Comparison of ENCODE assay signal across 14 cellular contexts in the genomic region with DNA sequence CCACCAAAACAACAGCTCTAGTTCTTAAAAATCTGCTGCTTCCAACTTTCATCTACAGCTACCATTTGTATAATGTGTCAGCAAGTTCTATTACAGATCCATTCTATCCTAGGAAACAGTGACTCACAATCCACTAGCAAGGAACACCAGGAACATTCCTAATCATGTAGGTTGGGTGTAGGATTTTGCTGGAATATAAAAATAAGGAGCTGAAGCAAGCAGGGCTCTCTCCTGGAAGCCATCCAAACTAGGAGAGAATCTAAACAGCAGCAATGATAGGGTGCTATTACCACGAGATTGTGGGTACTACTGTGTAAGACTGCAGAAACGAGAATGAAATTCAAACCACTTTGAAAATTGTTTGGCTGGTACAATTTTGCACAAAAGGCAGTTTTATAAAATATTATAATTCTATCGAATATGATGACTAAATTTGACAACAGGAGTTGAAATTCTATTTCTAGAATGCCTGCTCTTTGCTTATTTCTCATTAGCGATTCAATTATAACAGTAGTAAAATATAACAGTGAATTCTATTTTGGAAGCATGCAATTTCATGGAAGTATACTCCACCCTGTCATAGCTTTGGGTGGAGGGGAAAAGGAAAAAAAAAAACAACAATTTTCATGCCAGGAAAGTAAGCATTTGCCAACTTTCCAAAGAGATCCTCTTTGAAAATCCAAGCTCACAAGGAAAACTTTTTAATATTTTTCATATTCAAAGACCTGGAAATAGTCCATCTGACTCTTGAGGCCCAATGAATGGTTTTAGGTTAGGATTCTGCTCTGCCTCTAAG.
DNase-seq lines count a peak whose midpoint lies in the region; ATAC-seq and TF ChIP-seq lines count a peak whose summit lies in the region.
"Had no signal": no experiment of that assay in that cellular context is flagged by ENCODE, and none has a peak within 500 bp of the region (broad histone marks: within the 10 kb centered on the region; RNA-seq: fewer than 3 reads in every experiment).

No MANE protein-coding gene starts in this region.

- H3K4me3 ChIP-seq in AG10803 (ENCODE audit: low read length), result no peak overlapping the region
- peak overlapping the region in 1 of 2 experiments; percentile 27 for H3K4me3 ChIP-seq in mesenchymal stem cell (ENCODE audit: insufficient read depth in 1 of 2, low read depth in 1 of 2, low read length in 2 of 2)
- H3K4me3 ChIP-seq: BLaER1 had no signal

- H3K27me3 Mint-ChIP-seq in mesothelial cell of epicardium (ENCODE audit: low read depth), result no peaks in the 10 kb centered on the region
- H3K27me3 Mint-ChIP-seq: activated CD8-positive, alpha-beta T cell treated with anti-CD3 and anti-CD28 coated beads for 36 hours had no signal

- no peaks in the 10 kb centered on the region for H3K27me3 ChIP-seq in mesenchymal stem cell (ENCODE audit: control insufficient read depth in 1 of 2, insufficient read depth in 1 of 2, low read length in 2 of 2)
- H3K27me3 ChIP-seq: BLaER1, neutrophil had no signal

- H2AFZ ChIP-seq in mesenchymal stem cell (ENCODE audit: low read depth, low read length), result no peak overlapping the region

- no peak overlapping the region for H4K91ac ChIP-seq in mesenchymal stem cell (ENCODE audit: low read length)

- WGBS in mesenchymal stem cell, result 29% methylated on average over 1 of the region's 4 CpGs

- no peak overlapping the region for H3K27ac Mint-ChIP-seq in mesothelial cell of epicardium
- H3K27ac Mint-ChIP-seq: activated CD8-positive, alpha-beta T cell treated with anti-CD3 and anti-CD28 coated beads for 36 hours had no signal

- H2BK120ac ChIP-seq in mesenchymal stem cell (ENCODE audit: low read depth, low read length), result no peak overlapping the region

- no peak overlapping the region for H3K23ac ChIP-seq in mesenchymal stem cell (ENCODE audit: low read length in 2 of 2)

- no peak for ATAC-seq in HG02885 (IDR thresholded peaks at IDR 0.05; ENCODE audit: poor library complexity, unreplicated experiment)
- ATAC-seq: activated CD8-positive, alpha-beta T cell treated with anti-CD3 and anti-CD28 coated beads for 36 hours had no signal

- no peak overlapping the region for H3K18ac ChIP-seq in mesenchymal stem cell (ENCODE audit: low read depth in 1 of 2, low read length in 2 of 2)

- peaks cover 18% of the 10 kb centered on the region for H3K4me1 ChIP-seq in mesenchymal stem cell (ENCODE audit: control insufficient read depth, insufficient read depth, low read depth, low read length)

- peak overlapping the region; percentile 55 for H3K27ac ChIP-seq in mesenchymal stem cell (ENCODE audit: low read length, poor library complexity, severe bottlenecking)
- H3K27ac ChIP-seq: BLaER1, neutrophil had no signal

- H3K14ac ChIP-seq in mesenchymal stem cell (ENCODE audit: low read length in 2 of 2), result no peak overlapping the region

- H3K36me3 Mint-ChIP-seq in mesothelial cell of epicardium, result no peaks in the 10 kb centered on the region

- no peak overlapping the region for H3K4ac ChIP-seq in mesenchymal stem cell (ENCODE audit: low read depth in 1 of 2, low read length in 2 of 2)

- DNase-seq in AG10803 (ENCODE audit: low read depth), result peak; percentile 55
- DNase-seq in NCI-H226, result peak; percentile 68
- DNase-seq in dermis blood vessel endothelial cell, result peak; percentile 85
- DNase-seq in mesenchymal stem cell, result peak; percentile 82
- no peak for DNase-seq in COLO829 (ENCODE audit: low spot score)
- DNase-seq in mesothelial cell of epicardium (ENCODE audit: low spot score in 2 of 2, unreplicated experiment in 2 of 2), result no peak
- DNase-seq in HuH-7.5 (ENCODE audit: low spot score), result no peak
- DNase-seq: activated CD8-positive, alpha-beta T cell treated with anti-CD3 and anti-CD28 coated beads for 36 hours; islet precursor cell; KG1; stimulated activated CD4-positive, alpha-beta T cell treated with anti-CD3 and anti-CD28 coated beads, Interleukin-4, amount 100 ng/mL, for 1 hour had no signal

- peaks cover 12 to 15% of the 10 kb centered on the region in 2 experiments for H3K36me3 ChIP-seq in mesenchymal stem cell (ENCODE audit: control insufficient read depth in 1 of 2, insufficient read depth in 2 of 2, low read depth in 1 of 2, low read length in 2 of 2)
- H3K36me3 ChIP-seq: BLaER1, neutrophil had no signal

- no peak overlapping the region for H2AK5ac ChIP-seq in mesenchymal stem cell (ENCODE audit: low read length, severe bottlenecking)

- H3K79me1 ChIP-seq in mesenchymal stem cell (replicated peaks; ENCODE audit: low read length, poor library complexity, severe bottlenecking), result no peaks in the 10 kb centered on the region

- no peak overlapping the region for H2BK15ac ChIP-seq in mesenchymal stem cell (ENCODE audit: low read depth, poor library complexity, severe bottlenecking)

- no peak overlapping the region for H4K8ac ChIP-seq in mesenchymal stem cell (ENCODE audit: low read length)

- TF ChIP-seq CTCF in AG10803 (conservative IDR thresholded peaks at IDR 0.05; ENCODE audit: low read length) (no peak), mesothelial cell of epicardium (IDR thresholded peaks at IDR 0.05; ENCODE audit: unreplicated experiment) (no peak)

- no peaks in the 10 kb centered on the region for H3K9me3 Mint-ChIP-seq in mesothelial cell of epicardium
- H3K9me3 Mint-ChIP-seq: activated CD8-positive, alpha-beta T cell treated with anti-CD3 and anti-CD28 coated beads for 36 hours had no signal

- H2BK12ac ChIP-seq in mesenchymal stem cell (ENCODE audit: low read length in 2 of 2), result no peak overlapping the region

- no peaks in the 10 kb centered on the region for H3K9me3 ChIP-seq in mesenchymal stem cell (ENCODE audit: control insufficient read depth, low read length)
- H3K9me3 ChIP-seq: BLaER1, neutrophil had no signal

- no peak overlapping the region for H3K4me3 Mint-ChIP-seq in mesothelial cell of epicardium
- H3K4me3 Mint-ChIP-seq: activated CD8-positive, alpha-beta T cell treated with anti-CD3 and anti-CD28 coated beads for 36 hours had no signal

- peaks cover 52% of the 10 kb centered on the region for H3K4me1 Mint-ChIP-seq in mesothelial cell of epicardium

- H3K4me2 ChIP-seq in mesenchymal stem cell (ENCODE audit: low read length, poor library complexity, severe bottlenecking), result no peak overlapping the region

- H2BK5ac ChIP-seq in mesenchymal stem cell (ENCODE audit: low read depth, low read length, poor library complexity, severe bottlenecking), result no peak overlapping the region

- H3K9ac ChIP-seq in mesenchymal stem cell (ENCODE audit: low read length), result peak overlapping the region; percentile 20
- H3K9ac ChIP-seq: BLaER1 had no signal

Comparison
In these comparisons a context has a peak if more than half of its experiments do, and no peak if none do; other contexts are left out.
1. DNase-seq: peak in AG10803 (single experiment), NCI-H226 (single experiment), dermis blood vessel endothelial cell (single experiment) and mesenchymal stem cell (single experiment); none in COLO829 (single experiment), mesothelial cell of epicardium (0 of 2) and HuH-7.5 (single experiment).